ENCODE assay signal across 8 cellular contexts in the genomic region with DNA sequence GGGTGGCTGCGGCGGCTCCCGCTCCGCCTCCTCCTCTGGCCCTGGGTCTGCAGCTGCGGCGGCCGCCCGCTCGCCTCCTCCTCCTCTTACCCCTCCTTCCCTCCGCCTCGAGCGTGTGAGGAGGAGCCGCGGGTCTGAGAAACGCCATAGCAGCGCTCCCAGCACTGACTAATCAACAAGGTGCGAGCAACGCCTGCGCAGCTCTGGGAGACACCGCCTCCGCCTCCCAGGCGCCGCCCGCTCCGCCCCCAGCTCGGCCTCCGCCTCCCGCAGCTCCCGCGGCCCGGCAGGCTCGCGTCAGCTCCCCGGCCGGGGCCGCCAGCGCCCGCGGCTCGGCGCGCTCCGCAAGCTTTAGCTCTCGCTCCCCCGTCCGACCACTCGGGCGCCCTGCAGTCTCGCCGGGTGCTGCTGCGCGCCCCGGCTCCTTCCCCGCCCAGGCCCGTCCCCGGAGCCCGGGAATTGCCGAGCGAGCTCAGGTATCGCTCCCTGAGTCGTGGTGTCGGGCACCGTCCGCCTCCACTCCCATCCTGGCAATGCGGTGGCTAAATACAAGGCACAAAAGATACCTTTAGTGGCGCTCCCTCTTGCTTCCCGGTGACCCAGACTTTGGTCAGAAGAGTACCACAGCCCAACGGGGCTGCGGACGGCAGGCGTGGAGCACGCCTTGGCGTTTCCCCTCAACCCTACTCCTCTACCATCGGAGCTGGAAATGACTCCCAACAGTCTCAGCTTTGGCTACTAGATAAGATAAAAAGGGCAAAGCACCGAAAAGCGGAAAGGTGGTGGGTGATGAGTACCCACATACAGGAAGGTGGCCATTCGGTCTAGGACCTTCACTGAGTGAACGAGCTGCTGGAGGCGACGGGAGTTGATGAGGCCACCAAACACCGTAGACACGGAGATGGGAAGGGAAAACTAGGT. TPM values are rescaled to one million over a fixed set of nuclear protein-coding genes. Genes with fewer than 3 reads are reported as not detected.
DNase-seq lines count a peak whose midpoint lies in the region; ATAC-seq, FAIRE-seq and TF ChIP-seq lines count a peak whose summit lies in the region.

Gene GAREM1, minus strand, starts transcription at position 170 of the 921 bp plus-strand sequence. CDS start 454 bp downstream, outside the sequence.

- peak; percentile 62 for TF ChIP-seq CTCF in AG09309 (IDR thresholded peaks at IDR 0.05; ENCODE audit: control insufficient read depth, insufficient read depth, low read depth, low read length, missing control alignments)
- TF ChIP-seq CTCF in keratinocyte (optimal IDR thresholded peaks at IDR 0.05 in 1 of 3, IDR thresholded peaks at IDR 0.05 in 1 of 3, conservative IDR thresholded peaks at IDR 0.05 in 1 of 3; ENCODE audit: extremely low read depth in 1 of 3, insufficient read depth in 2 of 3, low read length in 3 of 3): peak in 2 of 3 experiments; percentile 66 to 72

- H3K9ac ChIP-seq in keratinocyte (ENCODE audit: control insufficient read depth, extremely low read depth, insufficient read depth, low read length): peak within 1 kb of the TSS; percentile 82

- peak; percentile 88 for DNase-seq in AG09309 (ENCODE audit: low read depth)
- peak; percentile 86 for DNase-seq in NCI-H226
- peak; percentile 96 for DNase-seq in cerebellar cortex (ENCODE audit: low spot score)
- DNase-seq in keratinocyte (ENCODE audit: low read depth, low spot score): peak; percentile 50
- DNase-seq in stimulated activated CD4-positive, alpha-beta T cell treated with anti-CD3 and anti-CD28 coated beads, Interleukin-15, amount 100 ng/mL, for 1 hour (ENCODE audit: low read depth in 1 of 2, low spot score in 1 of 2): peak; percentile 52 to 59

- H3K4me3 ChIP-seq in AG09309 (ENCODE audit: control insufficient read depth, low read depth, low read length): peak within 1 kb of the TSS; percentile 55
- H3K4me3 ChIP-seq in keratinocyte (ENCODE audit: control insufficient read depth in 2 of 3, extremely low read depth in 1 of 3, insufficient read depth in 2 of 3, low read depth in 1 of 3, low read length in 3 of 3): peak within 1 kb of the TSS; percentile 73 to 86 (median 82)

- dilution Hi-C loops in keratinocyte (cut with MboI; ENCODE audit: extremely low pct_ligation_motif_present, low sequenced_read_pairs): no loop called here

- peak within 1 kb of the TSS; percentile 99 for H3K4me2 ChIP-seq in keratinocyte (ENCODE audit: control insufficient read depth, extremely low read depth, insufficient read depth, low read depth, low read length)

- FAIRE-seq in keratinocyte (lab: Jason Lieb, UNC): peak; percentile 43

- peak within 1 kb of the TSS; percentile 64 for H3K27ac ChIP-seq in keratinocyte (ENCODE audit: control insufficient read depth, insufficient read depth, low read length)

- H3K27me3 ChIP-seq in keratinocyte (ENCODE audit: control insufficient read depth, extremely low read depth, insufficient read depth, low read length): no peaks in the 10 kb centered on the region

- no peaks in the 10 kb centered on the region for H3K36me3 ChIP-seq in keratinocyte (ENCODE audit: control insufficient read depth in 2 of 2, extremely low read depth in 1 of 2, insufficient read depth in 2 of 2, low read length in 2 of 2)

- no peaks in the 10 kb centered on the region for H3K9me1 ChIP-seq in keratinocyte (ENCODE audit: control insufficient read depth, extremely low read depth, insufficient read depth, low read length)

- no peaks in the 10 kb centered on the region for H3K9me3 ChIP-seq in keratinocyte (ENCODE audit: control insufficient read depth, low read depth, low read length)

- peaks cover 29% of the 10 kb centered on the region for H3K4me1 ChIP-seq in keratinocyte (ENCODE audit: control insufficient read depth, extremely low read depth, insufficient read depth, low read length)

- ATAC-seq in GM19023 (IDR thresholded peaks at IDR 0.05; ENCODE audit: unreplicated experiment) (peak; percentile 98), HG03196 (IDR thresholded peaks at IDR 0.05; ENCODE audit: unreplicated experiment) (peak; percentile 97)
- peak; percentile 93 for ATAC-seq in activated CD4-positive, CD25-positive, alpha-beta regulatory T cell treated with anti-CD3 and anti-CD28 coated beads, Interleukin-2, amount 50 U/mL, for 24 hours

- H4K20me1 ChIP-seq in keratinocyte (ENCODE audit: control insufficient read depth, extremely low read depth, insufficient read depth, low read length): no peaks in the 10 kb centered on the region

- H2AFZ ChIP-seq in keratinocyte (ENCODE audit: control insufficient read depth, low read length): peak within 1 kb of the TSS; percentile 99

- peaks cover 4% of the 10 kb centered on the region for H3K79me2 ChIP-seq in keratinocyte (ENCODE audit: control insufficient read depth, insufficient read depth, low read length)

RNA-seq across cellular contexts. Expression of gene GAREM1, which starts in this region (rescaled TPM):
- 2.8 to 3.8 TPM (median 3.6 TPM) in 3 replicates for polyA plus RNA-seq in keratinocyte
- polyA plus RNA-seq in keratinocyte (2011; ENCODE audit: low read depth): 7.8 TPM
- polyA plus RNA-seq in keratinocyte (2011; cell fraction: cytosol; rRNA removed): 2.6 and 3.7 TPM in 2 replicates
- 4.3 and 5.2 TPM in 2 replicates for polyA plus RNA-seq in keratinocyte (2011; cell fraction: nucleus; rRNA removed)
- polyA plus RNA-seq in keratinocyte (2012; ENCODE audit: low replicate concordance): 2.1 and 6.0 TPM in 2 replicates
- polyA minus RNA-seq in keratinocyte: 6.7 to 7.9 TPM (median 7.1 TPM) in 3 replicates
- polyA minus RNA-seq in keratinocyte (2011; cell fraction: cytosol; rRNA and poly(A)+ RNA removed): 3.5 TPM
- polyA minus RNA-seq in keratinocyte (2011; cell fraction: nucleus; rRNA and poly(A)+ RNA removed): 5.2 and 6.6 TPM in 2 replicates

Comparison
In these comparisons a context has a peak if more than half of its experiments do, and no peak if none do; other contexts are left out.
1. Peak in every context shown above with its lines: DNase-seq, ATAC-seq, H3K4me3 ChIP-seq and H3K27ac ChIP-seq.